19 cellular contexts compared by ENCODE assay signal in the genomic region with DNA sequence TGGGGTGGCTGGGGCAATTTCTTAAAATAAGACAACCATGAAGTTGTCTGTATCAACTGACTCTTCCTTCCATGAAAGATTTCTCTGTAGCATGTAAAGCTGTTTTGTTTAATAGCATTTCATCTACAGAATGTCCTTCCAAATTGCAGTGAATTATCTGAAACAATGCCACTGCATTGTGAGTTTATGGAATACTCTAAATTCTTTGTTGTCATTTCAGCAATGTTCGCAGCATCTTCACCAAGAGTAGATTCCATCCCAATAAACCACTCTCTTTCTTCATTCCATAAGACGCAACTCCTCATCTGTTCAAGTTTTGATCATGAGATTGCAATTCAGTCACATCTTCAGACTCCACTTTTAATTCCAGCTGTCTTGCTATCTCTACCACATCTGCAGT.
"Had no signal": no experiment of that assay in that cellular context is flagged by ENCODE, and none has a peak within 500 bp of the region (broad histone marks: within the 10 kb centered on the region; RNA-seq: fewer than 3 reads in every experiment).

No MANE protein-coding gene starts in this region.

- DNase-seq: activated gamma-delta T cell; brain microvascular endothelial cell; central memory CD4-positive, alpha-beta T cell; dermis blood vessel endothelial cell; effector CD8-positive, alpha-beta T cell; erythroblast; foreskin fibroblast; left colon; occipital lobe; posterior cingulate gyrus; right lobe of liver; SHP77; small intestine; stimulated activated naive B cell treated with anti-CD40 and anti-IgM and Interleukin-4, amounts not matched to agents 10 μg/mL and 1 μg/mL and 100 μg/mL, for 72 hours; SW 1271; T-helper 17 cell; upper lobe of left lung had no signal

- H3K4me3 Mint-ChIP-seq: memory B cell; neural crest cell; stimulated activated naive B cell treated with anti-CD40 and anti-IgM and Interleukin-4, amounts not matched to agents 10 μg/mL and 1 μg/mL and 100 μg/mL, for 72 hours had no signal

- ATAC-seq: left colon; right lobe of liver; stimulated activated naive B cell treated with anti-CD40 and anti-IgM and Interleukin-4, amounts not matched to agents 10 μg/mL and 1 μg/mL and 100 μg/mL, for 72 hours; T-helper 17 cell had no signal

- H3K27me3 Mint-ChIP-seq: memory B cell; stimulated activated naive B cell treated with anti-CD40 and anti-IgM and Interleukin-4, amounts not matched to agents 10 μg/mL and 1 μg/mL and 100 μg/mL, for 72 hours; T-helper 17 cell had no signal

- H3K27ac Mint-ChIP-seq: memory B cell; stimulated activated naive B cell treated with anti-CD40 and anti-IgM and Interleukin-4, amounts not matched to agents 10 μg/mL and 1 μg/mL and 100 μg/mL, for 72 hours had no signal
